Comparison of ENCODE assay signal across 9 cellular contexts in the genomic region with DNA sequence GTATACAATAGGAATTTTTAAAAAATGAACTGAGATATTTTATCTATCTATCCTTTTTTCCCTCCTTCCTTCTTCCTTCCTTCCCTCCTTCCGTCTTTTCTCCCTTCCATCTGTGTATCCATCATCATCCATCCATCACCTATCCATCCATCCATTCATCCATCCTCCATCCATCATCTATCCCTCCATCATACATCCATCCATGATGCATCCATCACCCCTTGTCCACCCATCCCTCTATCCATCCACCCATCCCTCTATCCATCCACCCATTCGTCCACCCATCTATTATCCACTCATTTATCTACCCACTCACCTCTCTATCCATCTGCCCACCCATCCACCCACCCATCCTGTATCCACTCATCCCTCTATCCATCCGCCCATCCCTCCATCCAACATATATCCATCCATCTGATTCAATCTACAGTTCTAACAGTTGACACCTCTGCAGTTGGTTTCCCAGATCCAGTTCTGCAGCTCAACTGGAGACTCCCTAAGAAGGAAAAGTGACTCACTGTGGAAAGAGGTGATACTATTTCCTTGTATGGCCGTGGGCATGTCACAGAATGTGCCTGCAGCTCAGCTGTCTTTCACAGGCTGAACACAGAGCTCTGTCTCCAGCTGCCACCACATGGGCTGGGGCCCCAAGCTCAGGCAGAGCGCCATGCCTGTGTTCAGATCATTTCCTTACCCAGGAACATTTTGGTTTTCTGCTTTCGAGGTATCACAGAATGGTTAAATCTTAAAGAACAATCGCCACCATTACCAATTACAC.
DNase-seq lines count a peak whose midpoint lies in the region; ATAC-seq and TF ChIP-seq lines count a peak whose summit lies in the region.
"Had no signal": no experiment of that assay in that cellular context is flagged by ENCODE, and none has a peak within 500 bp of the region (broad histone marks: within the 10 kb centered on the region; RNA-seq: fewer than 3 reads in every experiment).

No MANE protein-coding gene starts in this region.

- no peak for ATAC-seq in stimulated activated memory B cell treated with anti-CD40 and anti-IgM and Interleukin-4, amounts not matched to agents 10 μg/mL and 1 μg/mL and 100 μg/mL, for 72 hours
- ATAC-seq in GM18867 (IDR thresholded peaks at IDR 0.05; ENCODE audit: unreplicated experiment), result no peak

- peaks cover 39% of the 10 kb centered on the region; the same call in 1 of the 2 replicates for H3K36me3 ChIP-seq in Loucy (ENCODE audit: insufficient read depth, low read length)
- no peaks in the 10 kb centered on the region for H3K36me3 ChIP-seq in MM.1S (replicated peaks; ENCODE audit: insufficient read depth, low read length)

- H3K9ac ChIP-seq in Loucy (ENCODE audit: low read depth, low read length, poor library complexity, severe bottlenecking) (peak overlapping the region; percentile 6), MM.1S (ENCODE audit: low read length) (no peak overlapping the region)

- no peaks in the 10 kb centered on the region for H3K9me3 Mint-ChIP-seq in activated CD4-positive, alpha-beta memory T cell treated with anti-CD3 and anti-CD28 coated beads, Interleukin-2, amount 10 ng/mL, durations not matched to agents 7 days and 5 days
- no peaks in the 10 kb centered on the region for H3K9me3 Mint-ChIP-seq in activated CD4-positive, alpha-beta memory T cell treated with anti-CD3 and anti-CD28 coated beads for 36 hours
- H3K9me3 Mint-ChIP-seq in immature natural killer cell, result no peaks in the 10 kb centered on the region
- H3K9me3 Mint-ChIP-seq in stimulated activated memory B cell treated with anti-CD40 and anti-IgM and Interleukin-4, amounts not matched to agents 10 μg/mL and 1 μg/mL and 100 μg/mL, for 72 hours, result no peaks in the 10 kb centered on the region

- no peak for DNase-seq in activated CD4-positive, alpha-beta memory T cell treated with anti-CD3 and anti-CD28 coated beads, Interleukin-2, amount 10 ng/mL, durations not matched to agents 7 days and 5 days
- no peak for DNase-seq in activated CD4-positive, alpha-beta memory T cell treated with anti-CD3 and anti-CD28 coated beads for 36 hours
- DNase-seq in immature natural killer cell (no peak), HuH-7.5 (ENCODE audit: low spot score) (no peak), MM.1S (no peak)
- DNase-seq: NCI-H1417 had no signal

- peak overlapping the region; percentile 33 for H3K27ac Mint-ChIP-seq in activated CD4-positive, alpha-beta memory T cell treated with anti-CD3 and anti-CD28 coated beads, Interleukin-2, amount 10 ng/mL, durations not matched to agents 7 days and 5 days
- H3K27ac Mint-ChIP-seq in activated CD4-positive, alpha-beta memory T cell treated with anti-CD3 and anti-CD28 coated beads for 36 hours, result no peak overlapping the region
- H3K27ac Mint-ChIP-seq in immature natural killer cell, result peak overlapping the region; percentile 31 to 100 (median 100)
- peak overlapping the region; percentile 17 for H3K27ac Mint-ChIP-seq in stimulated activated memory B cell treated with anti-CD40 and anti-IgM and Interleukin-4, amounts not matched to agents 10 μg/mL and 1 μg/mL and 100 μg/mL, for 72 hours

- H4K20me1 ChIP-seq in Loucy (ENCODE audit: insufficient read depth, low read length, poor library complexity, severe bottlenecking) (peaks cover 69% of the 10 kb centered on the region), MM.1S (ENCODE audit: insufficient read depth, low read length) (no peaks in the 10 kb centered on the region)

- no peaks in the 10 kb centered on the region for H3K27me3 ChIP-seq in Loucy (ENCODE audit: insufficient read depth, low read length, poor library complexity, severe bottlenecking)
- no peaks in the 10 kb centered on the region for H3K27me3 ChIP-seq in MM.1S (replicated peaks; ENCODE audit: insufficient read depth, low read length)

- H3F3A ChIP-seq in Loucy (ENCODE audit: low read depth) (peaks cover 3% of the 10 kb centered on the region; the same call in 1 of the 2 replicates), MM.1S (ENCODE audit: insufficient read depth, low read length) (no peaks in the 10 kb centered on the region)

- POLR2A ChIA-PET in activated CD4-positive, alpha-beta memory T cell treated with anti-CD3 and anti-CD28 coated beads, Interleukin-2, amount 10 ng/mL, durations not matched to agents 7 days and 5 days (lab: Charles Lee), result interaction anchor here (4.3 to 10.5 kb wide), 2 partner anchors 25 to 130 kb away, joined by 15 to 353 read pairs; partner anchors contain the start of gene XYLT1
- POLR2A ChIA-PET in activated CD4-positive, alpha-beta memory T cell treated with anti-CD3 and anti-CD28 coated beads for 36 hours (lab: Charles Lee), result no interaction called here

- no peak overlapping the region for H2AFZ ChIP-seq in Loucy (ENCODE audit: low read length)
- H2AFZ ChIP-seq in MM.1S (ENCODE audit: low read length), result no peak overlapping the region

- H3K27me3 Mint-ChIP-seq in activated CD4-positive, alpha-beta memory T cell treated with anti-CD3 and anti-CD28 coated beads, Interleukin-2, amount 10 ng/mL, durations not matched to agents 7 days and 5 days, result no peaks in the 10 kb centered on the region
- H3K27me3 Mint-ChIP-seq in activated CD4-positive, alpha-beta memory T cell treated with anti-CD3 and anti-CD28 coated beads for 36 hours, result no peaks in the 10 kb centered on the region
- peaks cover 18 to 21% (median 20%) of the 10 kb centered on the region in 3 donors for H3K27me3 Mint-ChIP-seq in immature natural killer cell (ENCODE audit: low read depth in 3 of 3)
- no peaks in the 10 kb centered on the region for H3K27me3 Mint-ChIP-seq in stimulated activated memory B cell treated with anti-CD40 and anti-IgM and Interleukin-4, amounts not matched to agents 10 μg/mL and 1 μg/mL and 100 μg/mL, for 72 hours

- TF ChIP-seq CTCF in Loucy (conservative IDR thresholded peaks at IDR 0.05; ENCODE audit: low read length) (no peak), MM.1S (IDR thresholded peaks at IDR 0.05; ENCODE audit: low read length) (no peak)

- peaks cover 45% of the 10 kb centered on the region for H3K4me1 ChIP-seq in Loucy (ENCODE audit: insufficient read depth, low read length, poor library complexity, severe bottlenecking)
- peaks cover 38% of the 10 kb centered on the region for H3K4me1 ChIP-seq in MM.1S (ENCODE audit: low read length)

- H3K27ac ChIP-seq in MM.1S (ENCODE audit: low read length), result no peak overlapping the region

- CTCF ChIA-PET in activated CD4-positive, alpha-beta memory T cell treated with anti-CD3 and anti-CD28 coated beads, Interleukin-2, amount 10 ng/mL, durations not matched to agents 7 days and 5 days (lab: Charles Lee), result interaction anchor here (1.5 kb wide), 2 partner anchors 11 to 30 kb away, joined by 7 to 15 read pairs; no protein-coding TSS in a partner anchor
- CTCF ChIA-PET in activated CD4-positive, alpha-beta memory T cell treated with anti-CD3 and anti-CD28 coated beads for 36 hours (lab: Charles Lee), result no interaction called here

- H3K4me1 Mint-ChIP-seq in activated CD4-positive, alpha-beta memory T cell treated with anti-CD3 and anti-CD28 coated beads, Interleukin-2, amount 10 ng/mL, durations not matched to agents 7 days and 5 days, result peaks cover 54% of the 10 kb centered on the region
- H3K4me1 Mint-ChIP-seq in activated CD4-positive, alpha-beta memory T cell treated with anti-CD3 and anti-CD28 coated beads for 36 hours (ENCODE audit: low read depth), result peaks cover 42% of the 10 kb centered on the region
- peaks cover 72 to 91% of the 10 kb centered on the region in 2 donors for H3K4me1 Mint-ChIP-seq in immature natural killer cell
- peaks cover 52% of the 10 kb centered on the region for H3K4me1 Mint-ChIP-seq in stimulated activated memory B cell treated with anti-CD40 and anti-IgM and Interleukin-4, amounts not matched to agents 10 μg/mL and 1 μg/mL and 100 μg/mL, for 72 hours

- H3K4me2 ChIP-seq in Loucy (ENCODE audit: low read depth, low read length, poor library complexity, severe bottlenecking) (peak overlapping the region; percentile 72), MM.1S (ENCODE audit: low read depth, low read length) (no peak overlapping the region)

- H3K36me3 Mint-ChIP-seq in activated CD4-positive, alpha-beta memory T cell treated with anti-CD3 and anti-CD28 coated beads, Interleukin-2, amount 10 ng/mL, durations not matched to agents 7 days and 5 days (ENCODE audit: low read depth), result peaks cover 22% of the 10 kb centered on the region
- peaks cover 2% of the 10 kb centered on the region for H3K36me3 Mint-ChIP-seq in activated CD4-positive, alpha-beta memory T cell treated with anti-CD3 and anti-CD28 coated beads for 36 hours
- peaks cover 0 to 3% (median 0%) of the 10 kb centered on the region in 3 donors for H3K36me3 Mint-ChIP-seq in immature natural killer cell
- peaks cover 40% of the 10 kb centered on the region for H3K36me3 Mint-ChIP-seq in stimulated activated memory B cell treated with anti-CD40 and anti-IgM and Interleukin-4, amounts not matched to agents 10 μg/mL and 1 μg/mL and 100 μg/mL, for 72 hours

- no peak overlapping the region for H3K4me3 Mint-ChIP-seq in activated CD4-positive, alpha-beta memory T cell treated with anti-CD3 and anti-CD28 coated beads, Interleukin-2, amount 10 ng/mL, durations not matched to agents 7 days and 5 days
- H3K4me3 Mint-ChIP-seq in activated CD4-positive, alpha-beta memory T cell treated with anti-CD3 and anti-CD28 coated beads for 36 hours, result no peak overlapping the region
- H3K4me3 Mint-ChIP-seq in immature natural killer cell, result peak overlapping the region in 4 of 5 donors; percentile 28 to 92 (median 87)
- no peak overlapping the region for H3K4me3 Mint-ChIP-seq in stimulated activated memory B cell treated with anti-CD40 and anti-IgM and Interleukin-4, amounts not matched to agents 10 μg/mL and 1 μg/mL and 100 μg/mL, for 72 hours

- H3K4me3 ChIP-seq in Loucy (ENCODE audit: low read length, poor library complexity, severe bottlenecking), result peak overlapping the region; percentile 51
- no peak overlapping the region for H3K4me3 ChIP-seq in MM.1S (ENCODE audit: low read length)

- H3K9me3 ChIP-seq in Loucy (ENCODE audit: insufficient read depth, low read depth, low read length), result no peaks in the 10 kb centered on the region
- no peaks in the 10 kb centered on the region for H3K9me3 ChIP-seq in MM.1S (replicated peaks; ENCODE audit: insufficient read depth, low read length)

- no peaks in the 10 kb centered on the region for H3K9me2 ChIP-seq in Loucy (replicated peaks; ENCODE audit: low read depth, low read length)
- H3K9me2 ChIP-seq in MM.1S (replicated peaks; ENCODE audit: insufficient read depth, low read length), result no peaks in the 10 kb centered on the region

- intact Hi-C loops in activated CD4-positive, alpha-beta memory T cell treated with anti-CD3 and anti-CD28 coated beads for 36 hours (cut with micrococcal nuclease), result loop anchor here (5.0 kb wide), 1 partner anchor 68 kb away; no protein-coding TSS in a partner anchor

- peaks cover 98% of the 10 kb centered on the region for H3K79me2 ChIP-seq in Loucy (ENCODE audit: insufficient read depth, low read length)
- H3K79me2 ChIP-seq in MM.1S (ENCODE audit: low read length), result peaks cover 30% of the 10 kb centered on the region

Comparison
In these comparisons a context has a peak if more than half of its experiments do, and no peak if none do; other contexts are left out.
1. H3K4me3 Mint-ChIP-seq: peak in immature natural killer cell (4 of 5); none in activated CD4-positive, alpha-beta memory T cell treated with anti-CD3 and anti-CD28 coated beads, Interleukin-2, amount 10 ng/mL, durations not matched to agents 7 days and 5 days (single experiment), activated CD4-positive, alpha-beta memory T cell treated with anti-CD3 and anti-CD28 coated beads for 36 hours (single experiment) and stimulated activated memory B cell treated with anti-CD40 and anti-IgM and Interleukin-4, amounts not matched to agents 10 μg/mL and 1 μg/mL and 100 μg/mL, for 72 hours (single experiment).